Comparison of ENCODE assay signal across 7 cellular contexts in genomic region chr17:2264023-2264860, GRCh38. TPM values are rescaled to one million over a fixed set of nuclear protein-coding genes. Genes with fewer than 3 reads are reported as not detected.
DNase-seq lines count a peak whose midpoint lies in the region; TF ChIP-seq lines count a peak whose summit lies in the region.

No MANE protein-coding gene starts in this region.

- H3K27me3 Mint-ChIP-seq in chondrocyte (ENCODE audit: low read depth) (no peaks in the 10 kb centered on the region), osteocyte (ENCODE audit: unreplicated experiment) (no peaks in the 10 kb centered on the region)

- H3K36me3 Mint-ChIP-seq in chondrocyte (ENCODE audit: low read depth) (peaks cover 5% of the 10 kb centered on the region), osteocyte (ENCODE audit: unreplicated experiment) (peaks cover 16% of the 10 kb centered on the region)

- H3K4me2 ChIP-seq in smooth muscle cell: no peak overlapping the region

- H3K36me3 ChIP-seq in smooth muscle cell (ENCODE audit: low read depth): peaks cover 3% of the 10 kb centered on the region

- peaks cover 6% of the 10 kb centered on the region for H3F3A ChIP-seq in smooth muscle cell (ENCODE audit: low read depth)

- H3K4me1 Mint-ChIP-seq in chondrocyte (ENCODE audit: low read depth) (peaks cover 35% of the 10 kb centered on the region), osteocyte (ENCODE audit: unreplicated experiment) (peaks cover 18% of the 10 kb centered on the region)

- H3K27ac Mint-ChIP-seq in chondrocyte (ENCODE audit: unreplicated experiment) (peak overlapping the region; percentile 61), osteocyte (ENCODE audit: unreplicated experiment) (peak overlapping the region; percentile 23)

- DNase-seq in GM12865 (ENCODE audit: low read depth) (no peak), NCI-H2227 (lab: John Stamatoyannopoulos, UW; ENCODE audit: unreplicated experiment) (peak; percentile 16), chondrocyte (ENCODE audit: low spot score) (no peak), osteocyte (ENCODE audit: extremely low spot score, unreplicated experiment) (no peak), iPS-NIHi11 (ENCODE audit: low spot score) (no peak), smooth muscle cell (lab: John Stamatoyannopoulos, UW; ENCODE audit: unreplicated experiment) (no peak), SW 1271 (lab: John Stamatoyannopoulos, UW) (no peak)

- H3K4me1 ChIP-seq in smooth muscle cell (ENCODE audit: low read depth): no peaks in the 10 kb centered on the region

- H3K4me3 Mint-ChIP-seq in chondrocyte (ENCODE audit: unreplicated experiment) (no peak overlapping the region), osteocyte (ENCODE audit: unreplicated experiment) (no peak overlapping the region)

- H3K9me3 Mint-ChIP-seq in chondrocyte (ENCODE audit: low read depth) (no peaks in the 10 kb centered on the region), osteocyte (ENCODE audit: unreplicated experiment) (no peaks in the 10 kb centered on the region)

- no peak overlapping the region for H3K27ac ChIP-seq in smooth muscle cell (ENCODE audit: low read depth)

- WGBS in smooth muscle cell (ENCODE audit: low lambda C conversion rate): 68% methylated on average over 10 of the region's 10 CpGs

- no peaks in the 10 kb centered on the region for H3K9me3 ChIP-seq in smooth muscle cell (replicated peaks; ENCODE audit: low read depth)

- peaks cover 14% of the 10 kb centered on the region for H3K79me2 ChIP-seq in smooth muscle cell (ENCODE audit: low read depth)

- peak overlapping the region; percentile 64 for H3K4me3 ChIP-seq in GM12865 (ENCODE audit: low read depth, low read length)
- H3K4me3 ChIP-seq in smooth muscle cell: no peak overlapping the region

- H3K9ac ChIP-seq in smooth muscle cell (ENCODE audit: low read depth): no peak overlapping the region

- peaks cover 63% of the 10 kb centered on the region for H4K20me1 ChIP-seq in smooth muscle cell (ENCODE audit: low read depth)

- H3K27me3 ChIP-seq in smooth muscle cell (ENCODE audit: low read depth): no peaks in the 10 kb centered on the region

- H2AFZ ChIP-seq in smooth muscle cell (ENCODE audit: low read depth): no peak overlapping the region

- no peak for TF ChIP-seq CTCF in GM12865 (IDR thresholded peaks at IDR 0.05; ENCODE audit: insufficient read depth, low read depth, low read length, missing control alignments)
- TF ChIP-seq CTCF in chondrocyte (IDR thresholded peaks at IDR 0.05): no peak
- TF ChIP-seq CTCF in osteocyte (IDR thresholded peaks at IDR 0.05): no peak
- no peak for TF ChIP-seq CTCF in smooth muscle cell (IDR thresholded peaks at IDR 0.05; ENCODE audit: borderline replicate concordance, insufficient read depth, poor library complexity, severe bottlenecking)

RNA-seq across cellular contexts. Expression of gene SMG6, which starts 39.3 kb away (rescaled TPM):
- total RNA-seq in chondrocyte (28.7 to 33.6 TPM (median 30.1 TPM) in 3 replicates), osteocyte (36.7 and 38.4 TPM in 2 replicates), smooth muscle cell (11.2 and 21.4 TPM in 2 replicates)
- 10.6 and 13.1 TPM in 2 replicates for polyA plus RNA-seq in smooth muscle cell

RNA-seq across cellular contexts. Expression of gene SRR, which starts 39.5 kb away (rescaled TPM):
- total RNA-seq in chondrocyte: 14.7 to 16.5 TPM (median 14.7 TPM) in 3 replicates
- 16.3 and 18.9 TPM in 2 replicates for total RNA-seq in osteocyte
- 7.8 and 35.2 TPM in 2 replicates for total RNA-seq in smooth muscle cell
- 11.3 and 14.3 TPM in 2 replicates for polyA plus RNA-seq in smooth muscle cell
